Comparison of ENCODE assay signal across 13 cellular contexts in genomic region chr12:19443585-19443984, GRCh38.
"Had no signal": no experiment of that assay in that cellular context is flagged by ENCODE, and none has a peak within 500 bp of the region (broad histone marks: within the 10 kb centered on the region; RNA-seq: fewer than 3 reads in every experiment).

No MANE protein-coding gene starts in this region.

- H3K36me3 ChIP-seq: colonic mucosa, pancreas had no signal

- H3K4me3 Mint-ChIP-seq: T-helper 2 cell treated with Interferon-gamma antibody and Interleukin-4, amounts not matched to agents 5 μg/mL and 100 μg/mL, for 36 hours had no signal

- H3K27me3 ChIP-seq: colonic mucosa, left lung, pancreas, upper lobe of left lung had no signal

- H3K4me3 ChIP-seq: colonic mucosa, left lung, pancreas, upper lobe of left lung had no signal

- H3K9me3 ChIP-seq: colonic mucosa, pancreas had no signal

- ATAC-seq: left lung, pancreas had no signal

- DNase-seq: activated CD4-positive, alpha-beta T cell treated with anti-CD3 and anti-CD28 coated beads, Interleukin-2, amount 50 U/mL, for 48 hours; activated CD4-positive, CD25-positive, alpha-beta regulatory T cell treated with anti-CD3 and anti-CD28 coated beads, Interleukin-2, amount 50 U/mL, for 72 hours; activated CD8-positive, alpha-beta memory T cell treated with anti-CD3 and anti-CD28 coated beads, Interleukin-2, amount 50 U/mL, for 4 hours; activated naive CD4-positive, alpha-beta T cell; colonic mucosa; effector CD4-positive, alpha-beta T cell; foreskin melanocyte; left lung; mesendoderm; pancreas; stimulated activated CD4-positive, alpha-beta T cell treated with anti-CD3 and anti-CD28 coated beads, Interleukin-4, amount 100 ng/mL, for 4 hours; upper lobe of left lung had no signal

- H3K4me1 ChIP-seq: colonic mucosa had no signal

- H3K27ac ChIP-seq: colonic mucosa, left lung, pancreas, upper lobe of left lung had no signal

- H3K27ac Mint-ChIP-seq: T-helper 2 cell treated with Interferon-gamma antibody and Interleukin-4, amounts not matched to agents 5 μg/mL and 100 μg/mL, for 36 hours had no signal
